Comparison of ENCODE assay signal across 18 cellular contexts in genomic region chr6:163580311-163581030, GRCh38.
DNase-seq lines count a peak whose midpoint lies in the region; ATAC-seq and TF ChIP-seq lines count a peak whose summit lies in the region.
"Had no signal": no experiment of that assay in that cellular context is flagged by ENCODE, and none has a peak within 500 bp of the region (broad histone marks: within the 10 kb centered on the region; RNA-seq: fewer than 3 reads in every experiment).

No MANE protein-coding gene starts in this region.

- H3K9me3 ChIP-seq in psoas muscle, result no peaks in the 10 kb centered on the region

- TF ChIP-seq CTCF in C4-2B (conservative IDR thresholded peaks at IDR 0.05) (peak; percentile 27), Calu3 (IDR thresholded peaks at IDR 0.05; ENCODE audit: unreplicated experiment) (no peak), brain (conservative IDR thresholded peaks at IDR 0.05) (no peak), psoas muscle (IDR thresholded peaks at IDR 0.05) (no peak)

- TSS peak; percentile 3 for BruUV-seq in Calu3 (replicated peaks; lab: Mats Ljungman, UMichigan)

- H3K27ac ChIP-seq in C4-2B (no peak overlapping the region), psoas muscle (peak overlapping the region; percentile 83)

- H3K27ac Mint-ChIP-seq in Calu3 (ENCODE audit: unreplicated experiment) (peak overlapping the region; percentile 52), brain (peak overlapping the region in 3 of 5 experiments; percentile 48 to 72 (median 72))
- H3K27ac Mint-ChIP-seq: CD14-positive monocyte had no signal

- CTCF ChIA-PET in Calu3 (lab: Charles Lee), result no interaction called here

- no peak overlapping the region for H3K4me3 ChIP-seq in psoas muscle

- 46 to 56% (median 54%) methylated on average over 8 of the region's 8 CpGs for WGBS in psoas muscle, 3 donors

- no peak overlapping the region for H3K4me3 Mint-ChIP-seq in Calu3 (ENCODE audit: low read depth, unreplicated experiment)
- H3K4me3 Mint-ChIP-seq in brain, result no peak overlapping the region
- H3K4me3 Mint-ChIP-seq: CD14-positive monocyte had no signal

- peaks cover 25% of the 10 kb centered on the region for H3K4me1 Mint-ChIP-seq in Calu3 (ENCODE audit: low read depth, unreplicated experiment)
- H3K4me1 Mint-ChIP-seq in brain, result peaks cover 73% of the 10 kb centered on the region

- H3K27me3 Mint-ChIP-seq in Calu3 (ENCODE audit: unreplicated experiment) (no peaks in the 10 kb centered on the region), brain (no peaks in the 10 kb centered on the region)

- intact Hi-C loops in Calu3 (cut with micrococcal nuclease; ENCODE audit: unreplicated experiment) (no loop called here), psoas muscle (cut with DNase I) (loop anchor here in 1 of 2 donors (5.0 to 10.0 kb wide), 3 partner anchors 234 to 527 kb away; no protein-coding TSS in a partner anchor)

- H3K9me3 Mint-ChIP-seq in Calu3 (ENCODE audit: low read depth, unreplicated experiment) (no peaks in the 10 kb centered on the region), brain (peaks cover 0 to 4% (median 3%) of the 10 kb centered on the region in 5 experiments)

- H3K4me1 ChIP-seq in psoas muscle, result peaks cover 58% of the 10 kb centered on the region

- H3K36me3 Mint-ChIP-seq in Calu3 (ENCODE audit: insufficient read depth, unreplicated experiment) (peaks cover 46% of the 10 kb centered on the region), brain (peaks cover 12% of the 10 kb centered on the region)

- DNase-seq in Calu3, result no peak
- DNase-seq in psoas muscle, result no peak
- DNase-seq in activated effector memory CD4-positive, alpha-beta T cell treated with Interleukin-2 at 50 U/mL for 16 hours, result no peak
- DNase-seq: ACHN, AML-193, GDM1, HCEC 1CT, NCI-H1417, NCI-H187, NCI-H2227 treated with DMSO at 0.1 percent for 48 hours, NCI-H510A treated with DMSO at 0.1 percent for 48 hours, NCI-H82, RPMI8226 had no signal

- H3K36me3 ChIP-seq in psoas muscle (ENCODE audit: insufficient read depth in 1 of 2, low read depth in 1 of 2), result peaks cover 0 to 9% of the 10 kb centered on the region in 2 donors

- ATAC-seq in psoas muscle (no peak), GM21723 (IDR thresholded peaks at IDR 0.05; ENCODE audit: unreplicated experiment) (no peak), GM21576 (IDR thresholded peaks at IDR 0.05; ENCODE audit: unreplicated experiment) (no peak)

- H3K27me3 ChIP-seq in psoas muscle (ENCODE audit: insufficient read depth in 3 of 3, low read length in 2 of 3), result no peaks in the 10 kb centered on the region
